Comparison of ENCODE assay signal across 1 cellular context in genomic region chr13:78341032-78341431, GRCh38.
TF ChIP-seq lines count a peak whose summit lies in the region.

No MANE protein-coding gene starts in this region.

TF ChIP-seq in GM23338, 12 proteins besides CTCF, POLR2A, EP300 and RAD21 (continued from another document):
- TF ChIP-seq STAT1 (IDR thresholded peaks at IDR 0.05; ENCODE audit: unreplicated experiment) (no peak), CREB1 (CRISPR knock-in tag; IDR thresholded peaks at IDR 0.05; ENCODE audit: low read depth) (no peak), ZNF114 (CRISPR knock-in tag; IDR thresholded peaks at IDR 0.05) (no peak), JUNB (IDR thresholded peaks at IDR 0.05; ENCODE audit: unreplicated experiment) (no peak)
- TF ChIP-seq, protein P1, sequence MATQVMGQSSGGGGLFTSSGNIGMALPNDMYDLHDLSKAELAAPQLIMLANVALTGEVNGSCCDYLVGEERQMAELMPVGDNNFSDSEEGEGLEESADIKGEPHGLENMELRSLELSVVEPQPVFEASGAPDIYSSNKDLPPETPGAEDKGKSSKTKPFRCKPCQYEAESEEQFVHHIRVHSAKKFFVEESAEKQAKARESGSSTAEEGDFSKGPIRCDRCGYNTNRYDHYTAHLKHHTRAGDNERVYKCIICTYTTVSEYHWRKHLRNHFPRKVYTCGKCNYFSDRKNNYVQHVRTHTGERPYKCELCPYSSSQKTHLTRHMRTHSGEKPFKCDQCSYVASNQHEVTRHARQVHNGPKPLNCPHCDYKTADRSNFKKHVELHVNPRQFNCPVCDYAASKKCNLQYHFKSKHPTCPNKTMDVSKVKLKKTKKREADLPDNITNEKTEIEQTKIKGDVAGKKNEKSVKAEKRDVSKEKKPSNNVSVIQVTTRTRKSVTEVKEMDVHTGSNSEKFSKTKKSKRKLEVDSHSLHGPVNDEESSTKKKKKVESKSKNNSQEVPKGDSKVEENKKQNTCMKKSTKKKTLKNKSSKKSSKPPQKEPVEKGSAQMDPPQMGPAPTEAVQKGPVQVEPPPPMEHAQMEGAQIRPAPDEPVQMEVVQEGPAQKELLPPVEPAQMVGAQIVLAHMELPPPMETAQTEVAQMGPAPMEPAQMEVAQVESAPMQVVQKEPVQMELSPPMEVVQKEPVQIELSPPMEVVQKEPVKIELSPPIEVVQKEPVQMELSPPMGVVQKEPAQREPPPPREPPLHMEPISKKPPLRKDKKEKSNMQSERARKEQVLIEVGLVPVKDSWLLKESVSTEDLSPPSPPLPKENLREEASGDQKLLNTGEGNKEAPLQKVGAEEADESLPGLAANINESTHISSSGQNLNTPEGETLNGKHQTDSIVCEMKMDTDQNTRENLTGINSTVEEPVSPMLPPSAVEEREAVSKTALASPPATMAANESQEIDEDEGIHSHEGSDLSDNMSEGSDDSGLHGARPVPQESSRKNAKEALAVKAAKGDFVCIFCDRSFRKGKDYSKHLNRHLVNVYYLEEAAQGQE (IDR thresholded peaks at IDR 0.05; ENCODE audit: unreplicated experiment) = no peak
